16 cellular contexts compared by ENCODE assay signal in the genomic region with DNA sequence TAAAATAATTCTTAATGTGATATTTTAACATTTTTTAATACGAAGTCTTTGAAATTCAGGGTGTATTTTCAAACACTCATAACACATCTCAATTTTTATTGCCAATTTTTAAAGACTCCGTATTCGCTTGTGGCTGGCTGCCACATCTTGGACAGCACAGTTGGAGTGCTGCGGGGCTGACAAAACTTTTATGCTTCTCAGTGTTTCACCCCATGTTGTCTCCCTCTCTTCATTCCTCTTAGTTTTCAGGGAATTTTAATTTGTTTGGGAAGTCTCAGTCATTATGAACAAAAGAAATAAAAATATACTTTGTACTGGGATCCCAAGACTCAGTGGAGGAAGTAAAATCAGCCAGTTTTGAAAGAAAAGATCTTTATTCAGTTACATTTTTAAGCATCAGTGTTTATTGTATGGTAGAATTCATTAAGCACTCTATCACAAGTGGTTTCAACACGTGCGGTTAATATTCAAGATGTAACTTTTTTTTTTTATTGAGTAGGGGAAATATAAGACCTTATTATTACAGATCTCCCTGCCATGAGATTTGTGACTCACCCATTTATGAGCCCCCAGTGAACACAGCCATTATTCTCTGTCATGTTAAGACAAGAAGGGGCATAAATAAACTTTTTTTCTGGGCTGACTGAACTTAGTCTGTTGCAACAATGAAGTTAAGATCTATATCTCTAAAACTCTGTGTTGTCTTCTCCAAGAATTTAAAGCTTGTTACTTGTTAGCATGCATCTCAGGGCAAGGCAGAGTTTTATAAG. TPM values are rescaled to one million over a fixed set of nuclear protein-coding genes. Genes with fewer than 3 reads are reported as not detected.
DNase-seq lines count a peak whose midpoint lies in the region; ATAC-seq, FAIRE-seq and TF ChIP-seq lines count a peak whose summit lies in the region.
"Had no signal": no experiment of that assay in that cellular context is flagged by ENCODE, and none has a peak within 500 bp of the region (broad histone marks: within the 10 kb centered on the region; RNA-seq: fewer than 3 reads in every experiment).

No MANE protein-coding gene starts in this region.

- H3K27me3 Mint-ChIP-seq in CD8-positive, alpha-beta T cell (ENCODE audit: low read depth), result no peaks in the 10 kb centered on the region

- no peak for TF ChIP-seq EP300 in sigmoid colon (IDR thresholded peaks at IDR 0.05)

- POLR2A ChIA-PET in CD8-positive, alpha-beta T cell (lab: Charles Lee), result no interaction called here

- CTCF ChIA-PET in CD8-positive, alpha-beta T cell (lab: Charles Lee), result no interaction called here

- ATAC-seq in GM18498 (IDR thresholded peaks at IDR 0.05; ENCODE audit: unreplicated experiment), result no peak
- no peak for ATAC-seq in CD8-positive, alpha-beta T cell
- ATAC-seq: HCT116 had no signal

- TF ChIP-seq POLR2A in sigmoid colon (IDR thresholded peaks at IDR 0.05), result no peak

- H3K27ac Mint-ChIP-seq in CD8-positive, alpha-beta T cell, result no peak overlapping the region

- in situ Hi-C loops in SK-MEL-5 (cut with HindIII; ENCODE audit: low pct_unique_long_range_greater_than_20kb, low sequenced_read_pairs), result no loop called here

- H3K36me3 Mint-ChIP-seq in CD8-positive, alpha-beta T cell, result peaks cover 18% of the 10 kb centered on the region

- H3K4me3 ChIP-seq in sigmoid colon, result no peak overlapping the region
- H3K4me3 ChIP-seq in CD8-positive, alpha-beta T cell (ENCODE audit: low read depth, low read length), result no peak overlapping the region

- no peaks in the 10 kb centered on the region for H3K27me3 ChIP-seq in sigmoid colon
- H3K27me3 ChIP-seq in CD8-positive, alpha-beta T cell (ENCODE audit: insufficient read depth, low read length), result no peaks in the 10 kb centered on the region

- H3K4me1 Mint-ChIP-seq in CD8-positive, alpha-beta T cell (ENCODE audit: low read depth), result peaks cover 55% of the 10 kb centered on the region

- peak; percentile 99 for DNase-seq in SK-MEL-5 (ENCODE audit: low read depth, low spot score)
- peak; percentile 99 for DNase-seq in foreskin melanocyte
- peak; percentile 72 for DNase-seq in sigmoid colon
- no peak for DNase-seq in CD8-positive, alpha-beta T cell
- DNase-seq in NCI-H1694 treated with DMSO at 0.1 percent for 48 hours (lab: John Stamatoyannopoulos, UW), result no peak
- no peak for DNase-seq in stimulated activated CD4-positive, alpha-beta T cell treated with anti-CD3 and anti-CD28 coated beads, Interleukin-2, amount 100 ng/mL, for 24 hours
- DNase-seq: activated CD4-positive, CD25-positive, alpha-beta regulatory T cell; COR-L47; RPMI8226 had no signal

- 74 to 87% methylated on average over 6 of the region's 6 CpGs for WGBS in sigmoid colon, 2 donors

- no peak for TF ChIP-seq CTCF in sigmoid colon (IDR thresholded peaks at IDR 0.05)
- TF ChIP-seq CTCF in CD8-positive, alpha-beta T cell (IDR thresholded peaks at IDR 0.05), result no peak

- no peaks in the 10 kb centered on the region for H3K36me3 ChIP-seq in sigmoid colon
- H3K36me3 ChIP-seq in CD8-positive, alpha-beta T cell (ENCODE audit: insufficient read depth, low read length), result no peaks in the 10 kb centered on the region

- no peaks in the 10 kb centered on the region for H3K9me3 ChIP-seq in sigmoid colon
- H3K9me3 ChIP-seq in CD8-positive, alpha-beta T cell (ENCODE audit: low read length), result no peaks in the 10 kb centered on the region

- H3K27ac ChIP-seq in sigmoid colon, result peak overlapping the region; percentile 30 to 55 (median 48)
- H3K27ac ChIP-seq in CD8-positive, alpha-beta T cell (ENCODE audit: low read depth, low read length), result no peak overlapping the region

- intact Hi-C loops in sigmoid colon (cut with DNase I), result no loop called here
- intact Hi-C loops in CD8-positive, alpha-beta T cell (cut with DNase I, micrococcal nuclease), result no loop called here

- H3K9me3 Mint-ChIP-seq in CD8-positive, alpha-beta T cell, result no peaks in the 10 kb centered on the region

- H3K4me3 Mint-ChIP-seq in CD8-positive, alpha-beta T cell, result no peak overlapping the region

- H3K4me1 ChIP-seq in sigmoid colon, result peaks cover 0 to 45% (median 35%) of the 10 kb centered on the region in 4 donors
- H3K4me1 ChIP-seq in CD8-positive, alpha-beta T cell (ENCODE audit: insufficient read depth, low read length), result no peaks in the 10 kb centered on the region

- FAIRE-seq in G401.6 (lab: Jason Lieb, UNC), result peak; percentile 75
- FAIRE-seq: colon, GM12892 had no signal

RNA-seq across cellular contexts. Expression of a gene that starts 26.8 kb away (rescaled TPM):
- 31.8 and 33.6 TPM in 2 replicates for total RNA-seq in SK-MEL-5 (2014; rRNA removed; shearing (Covaris generic))
- 49.7 and 70.8 TPM in 2 replicates for polyA plus RNA-seq in SK-MEL-5 (2015; cell fraction: cytosol; rRNA removed)
- polyA plus RNA-seq in SK-MEL-5 (2015; cell fraction: nucleus; rRNA removed), result 84.9 and 100 TPM in 2 replicates
- total RNA-seq in sigmoid colon, result 10 to 100 TPM; 27.2 to 49.2 (median 42.1) TPM
- polyA plus RNA-seq in sigmoid colon, result 10 to 100 TPM; 10.8 to 18.7 (median 14.4) TPM
- total RNA-seq in CD8-positive, alpha-beta T cell, result 10 to 100 TPM; 37.5 to 37.9 TPM

RNA-seq across cellular contexts. Expression of a gene that starts 55.0 kb away (rescaled TPM):
- not detected in 2 replicates for total RNA-seq in SK-MEL-5 (2014; rRNA removed; shearing (Covaris generic))
- not detected in 2 replicates for polyA plus RNA-seq in SK-MEL-5 (2015; cell fraction: cytosol; rRNA removed)
- polyA plus RNA-seq in SK-MEL-5 (2015; cell fraction: nucleus; rRNA removed), result not detected in 2 replicates
- not detected for total RNA-seq in sigmoid colon
- not detected for polyA plus RNA-seq in sigmoid colon
- total RNA-seq in CD8-positive, alpha-beta T cell, result not detected
- total RNA-seq: lung microvascular endothelial cell, skeletal muscle tissue had no signal

Comparison
In these comparisons a context has a peak if more than half of its experiments do, and no peak if none do; other contexts are left out.
1. DNase-seq: peak in SK-MEL-5 (single experiment), foreskin melanocyte (single experiment) and sigmoid colon (single experiment); none in CD8-positive, alpha-beta T cell (0 of 7), NCI-H1694 treated with DMSO at 0.1 percent for 48 hours (single experiment) and stimulated activated CD4-positive, alpha-beta T cell treated with anti-CD3 and anti-CD28 coated beads, Interleukin-2, amount 100 ng/mL, for 24 hours (0 of 2).